ENCODE assay signal across 16 cellular contexts in genomic region chr11:66886671-66887221, GRCh38. TPM values are rescaled to one million over a fixed set of nuclear protein-coding genes. Genes with fewer than 3 reads are reported as not detected.
DNase-seq lines count a peak whose midpoint lies in the region; ATAC-seq, FAIRE-seq and TF ChIP-seq lines count a peak whose summit lies in the region.
"Had no signal": no experiment of that assay in that cellular context is flagged by ENCODE, and none has a peak within 500 bp of the region (broad histone marks: within the 10 kb centered on the region; RNA-seq: fewer than 3 reads in every experiment).

No MANE protein-coding gene starts in this region.

- H3K4me2 ChIP-seq in H9 (ENCODE audit: insufficient read depth, insufficient read length, low read length): no peak overlapping the region
- peak overlapping the region; percentile 77 for H3K4me2 ChIP-seq in astrocyte (ENCODE audit: low read length)

- H3K36me3 ChIP-seq in astrocyte (ENCODE audit: insufficient read depth, low read length) (no peaks in the 10 kb centered on the region), heart right ventricle (no peaks in the 10 kb centered on the region), gastrocnemius medialis (no peaks in the 10 kb centered on the region)

- H3K36me3 Mint-ChIP-seq in H9 (ENCODE audit: insufficient read depth in 1 of 3, low read depth in 3 of 3) (peaks cover 0 to 5% (median 0%) of the 10 kb centered on the region in 3 experiments; a peak in 1 of 7 replicates), astrocyte (ENCODE audit: low read depth, unreplicated experiment) (no peaks in the 10 kb centered on the region)
- H3K36me3 Mint-ChIP-seq: activated naive CD4-positive, alpha-beta T cell treated with anti-CD3 and anti-CD28 coated beads, Interleukin-2, amount 10 ng/mL, durations not matched to agents 7 days and 5 days; CD8-positive, alpha-beta T cell; naive B cell had no signal

- H3K27me3 Mint-ChIP-seq in H9 (ENCODE audit: low read depth) (no peaks in the 10 kb centered on the region), astrocyte (ENCODE audit: low read depth, unreplicated experiment) (peaks cover 5% of the 10 kb centered on the region)
- H3K27me3 Mint-ChIP-seq: activated naive CD4-positive, alpha-beta T cell treated with anti-CD3 and anti-CD28 coated beads, Interleukin-2, amount 10 ng/mL, durations not matched to agents 7 days and 5 days had no signal

- H3K56ac ChIP-seq in H9 (ENCODE audit: insufficient read length, low read depth, low read length): no peak overlapping the region

- H4K91ac ChIP-seq in H9 (ENCODE audit: insufficient read length, low read depth, low read length): no peak overlapping the region

- H3K27ac ChIP-seq in H9 (ENCODE audit: insufficient read length, low read depth, low read length) (no peak overlapping the region), astrocyte (ENCODE audit: low read depth, low read length) (peak overlapping the region; percentile 58), heart right ventricle (peak overlapping the region in 1 of 10 donors; percentile 16), gastrocnemius medialis (peak overlapping the region in 3 of 4 donors; percentile 5 to 51 (median 7))
- H3K27ac ChIP-seq: coronary artery had no signal

- no peak overlapping the region for H3T11ph ChIP-seq in H9 (ENCODE audit: low read length)

- H2AFZ ChIP-seq in H9 (ENCODE audit: low read length): no peak overlapping the region
- H2AFZ ChIP-seq in astrocyte (ENCODE audit: low read depth, low read length): peak overlapping the region; percentile 66

- no peak overlapping the region for H2BK120ac ChIP-seq in H9 (ENCODE audit: low read depth, low read length, poor library complexity, severe bottlenecking)

- H3K79me2 ChIP-seq in H9 (ENCODE audit: insufficient read depth, low read length): no peaks in the 10 kb centered on the region
- no peaks in the 10 kb centered on the region for H3K79me2 ChIP-seq in astrocyte (ENCODE audit: insufficient read depth, low read length)

- H4K5ac ChIP-seq in H9 (ENCODE audit: insufficient read length, low read depth, low read length): no peak overlapping the region

- H4K20me1 ChIP-seq in H9 (ENCODE audit: control insufficient read depth, insufficient read depth, insufficient read length): no peaks in the 10 kb centered on the region
- no peaks in the 10 kb centered on the region for H4K20me1 ChIP-seq in astrocyte (ENCODE audit: insufficient read depth, low read length)

- no peak for FAIRE-seq in astrocyte (lab: Jason Lieb, UNC)
- FAIRE-seq: keratinocyte had no signal

- H2BK15ac ChIP-seq in H9 (ENCODE audit: low read depth, low read length): no peak overlapping the region

- in situ Hi-C loops in gastrocnemius medialis (cut with MboI; ENCODE audit: low sequenced_read_pairs in 4 of 4): no loop called here

- no peak overlapping the region for H2AK5ac ChIP-seq in H9 (ENCODE audit: insufficient read length, low read length)

- DNase-seq in H9 (no peak), astrocyte (ENCODE audit: low read depth) (peak; percentile 78), heart right ventricle (peak; percentile 17 to 51), gastrocnemius medialis (peak; percentile 26 to 54), HT-29 (ENCODE audit: low spot score) (no peak), NCI-H82 (lab: John Stamatoyannopoulos, UW) (no peak), omental fat pad (ENCODE audit: low spot score) (no peak), T-helper 2 cell (no peak)
- DNase-seq: activated naive CD4-positive, alpha-beta T cell treated with anti-CD3 and anti-CD28 coated beads, Interleukin-2, amount 10 ng/mL, durations not matched to agents 7 days and 5 days; CD8-positive, alpha-beta T cell; naive B cell; NCI-H146; NCI-H526 had no signal

- H3K4ac ChIP-seq in H9 (ENCODE audit: low read depth, low read length): no peak overlapping the region

- peak overlapping the region in 2 of 3 experiments; percentile 11 to 49; a peak in 2 of 7 replicates for H3K27ac Mint-ChIP-seq in H9
- peak overlapping the region; percentile 34 for H3K27ac Mint-ChIP-seq in astrocyte (ENCODE audit: unreplicated experiment)
- H3K27ac Mint-ChIP-seq: activated naive CD4-positive, alpha-beta T cell treated with anti-CD3 and anti-CD28 coated beads, Interleukin-2, amount 10 ng/mL, durations not matched to agents 7 days and 5 days; CD8-positive, alpha-beta T cell; IgD-negative memory B cell had no signal

- H3K27me3 ChIP-seq in H9 (ENCODE audit: insufficient read depth, low read length) (no peaks in the 10 kb centered on the region), astrocyte (ENCODE audit: insufficient read depth, low read length) (no peaks in the 10 kb centered on the region), heart right ventricle (no peaks in the 10 kb centered on the region), gastrocnemius medialis (no peaks in the 10 kb centered on the region)

- TF ChIP-seq POLR2A in gastrocnemius medialis (IDR thresholded peaks at IDR 0.05): no peak

- no peak overlapping the region for H3K18ac ChIP-seq in H9 (ENCODE audit: insufficient read length, low read depth, low read length)

- peaks cover 41 to 58% of the 10 kb centered on the region in 2 experiments for H3K4me1 Mint-ChIP-seq in H9
- H3K4me1 Mint-ChIP-seq in astrocyte (ENCODE audit: low read depth, unreplicated experiment): peaks cover 15% of the 10 kb centered on the region
- H3K4me1 Mint-ChIP-seq: activated naive CD4-positive, alpha-beta T cell treated with anti-CD3 and anti-CD28 coated beads, Interleukin-2, amount 10 ng/mL, durations not matched to agents 7 days and 5 days had no signal

- H2BK12ac ChIP-seq in H9 (ENCODE audit: insufficient read length, low read depth, low read length): no peak overlapping the region

- no CpG with 5 or more reads among the region's 15 CpGs for WGBS in H9 (ENCODE audit: extremely low coverage, insufficient read length, low lambda C conversion rate)
- WGBS in heart right ventricle, 2 donors: 61 to 67% methylated on average over 15 of the region's 15 CpGs

- no peak overlapping the region for H3K4me3 Mint-ChIP-seq in H9
- no peak overlapping the region for H3K4me3 Mint-ChIP-seq in astrocyte (ENCODE audit: unreplicated experiment)
- H3K4me3 Mint-ChIP-seq: activated naive CD4-positive, alpha-beta T cell treated with anti-CD3 and anti-CD28 coated beads, Interleukin-2, amount 10 ng/mL, durations not matched to agents 7 days and 5 days; CD8-positive, alpha-beta T cell; IgD-negative memory B cell; naive B cell had no signal

- no peak overlapping the region for H2BK5ac ChIP-seq in H9 (ENCODE audit: insufficient read length, low read length)

- H3K9ac ChIP-seq in H9 (ENCODE audit: extremely low read depth, insufficient read length, low read length): no peak overlapping the region
- peak overlapping the region; percentile 31 for H3K9ac ChIP-seq in astrocyte (ENCODE audit: low read length)

- TF ChIP-seq CTCF in H9 (conservative IDR thresholded peaks at IDR 0.05) (no peak), astrocyte (IDR thresholded peaks at IDR 0.05; ENCODE audit: insufficient read depth, low read depth, low read length) (no peak), heart right ventricle (IDR thresholded peaks at IDR 0.05) (no peak), gastrocnemius medialis (IDR thresholded peaks at IDR 0.05 in 4 of 5, conservative IDR thresholded peaks at IDR 0.05 in 1 of 5) (no peak), omental fat pad (IDR thresholded peaks at IDR 0.05) (no peak)

- H3K9me3 Mint-ChIP-seq in H9 (no peaks in the 10 kb centered on the region), astrocyte (ENCODE audit: unreplicated experiment) (no peaks in the 10 kb centered on the region)
- H3K9me3 Mint-ChIP-seq: activated naive CD4-positive, alpha-beta T cell treated with anti-CD3 and anti-CD28 coated beads, Interleukin-2, amount 10 ng/mL, durations not matched to agents 7 days and 5 days; CD8-positive, alpha-beta T cell; IgD-negative memory B cell; naive B cell had no signal

- H3K23ac ChIP-seq in H9 (ENCODE audit: insufficient read length, low read depth, low read length): no peak overlapping the region

- H3K4me3 ChIP-seq in astrocyte (ENCODE audit: insufficient read depth, low read depth, low read length) (no peak overlapping the region), heart right ventricle (no peak overlapping the region), gastrocnemius medialis (no peak overlapping the region)
- H3K4me3 ChIP-seq: coronary artery had no signal

- H3K79me1 ChIP-seq in H9 (ENCODE audit: insufficient read depth, low read depth, low read length, poor library complexity, severe bottlenecking): no peaks in the 10 kb centered on the region

- no peaks in the 10 kb centered on the region for H3K23me2 ChIP-seq in H9 (ENCODE audit: insufficient read length, low read depth, low read length, poor library complexity, severe bottlenecking)

- no peak overlapping the region for H3K14ac ChIP-seq in H9 (ENCODE audit: insufficient read depth, low read length)

- ATAC-seq in heart right ventricle (peak; percentile 7 to 79 (median 54)), gastrocnemius medialis (peak in 1 of 2 donors; percentile 15), omental fat pad (ENCODE audit: low FRiP score) (no peak)
- ATAC-seq: CD8-positive, alpha-beta T cell had no signal

- H3K9me3 ChIP-seq in H9 (ENCODE audit: control insufficient read depth, low read depth, low read length) (no peaks in the 10 kb centered on the region), astrocyte (ENCODE audit: insufficient read depth, low read depth, low read length) (no peaks in the 10 kb centered on the region), heart right ventricle (no peaks in the 10 kb centered on the region), gastrocnemius medialis (no peaks in the 10 kb centered on the region)

- no peak overlapping the region for H2BK20ac ChIP-seq in H9 (ENCODE audit: low read depth, low read length, poor library complexity, severe bottlenecking)

- no peak overlapping the region for H4K8ac ChIP-seq in H9 (replicated peaks; ENCODE audit: insufficient read length, low read depth, low read length)

- no peaks in the 10 kb centered on the region for H3K4me1 ChIP-seq in H9 (ENCODE audit: insufficient read depth, low read length)
- H3K4me1 ChIP-seq in astrocyte (ENCODE audit: insufficient read depth, low read length): peaks cover 31% of the 10 kb centered on the region
- peaks cover 0 to 9% (median 6%) of the 10 kb centered on the region in 9 donors for H3K4me1 ChIP-seq in heart right ventricle
- H3K4me1 ChIP-seq in gastrocnemius medialis: peaks cover 9 to 59% of the 10 kb centered on the region in 2 donors

- intact Hi-C loops in heart right ventricle (cut with DNase I) (no loop called here), gastrocnemius medialis (cut with DNase I; ENCODE audit: low total_unique reads) (no loop called here)

RNA-seq across cellular contexts. Expression of gene LRFN4, which starts 29.9 kb away (rescaled TPM):
- 65.1 and 66.7 TPM in 2 replicates for total RNA-seq in H9 (2021)
- 33.7 and 35.7 TPM in 2 replicates for total RNA-seq in astrocyte
- 10 to 100 TPM in 9 of 10 donors, 1 to 10 TPM in 1; 9.1 to 20.7 (median 13.6) TPM for total RNA-seq in heart right ventricle
- polyA plus RNA-seq in heart right ventricle: 10 to 100 TPM; 13.7 to 33.1 TPM
- total RNA-seq in gastrocnemius medialis: 10 to 100 TPM in 2 of 4 donors, 1 to 10 TPM in 2; 8.6 to 12.1 (median 10.1) TPM
- 122 and 124 TPM in 2 replicates for total RNA-seq in HT-29 (2014; rRNA removed; shearing (Covaris generic))
- total RNA-seq in omental fat pad: 10 to 100 TPM; 10.2 to 16.6 (median 12.4) TPM

RNA-seq across cellular contexts. Expression of gene RCE1, which starts 43.5 kb away (rescaled TPM):
- total RNA-seq in H9 (2021): 49.0 and 52.5 TPM in 2 replicates
- total RNA-seq in astrocyte: 19.3 and 19.8 TPM in 2 replicates
- total RNA-seq in heart right ventricle: 1 to 10 TPM; 2.5 to 7.5 (median 4.9) TPM
- polyA plus RNA-seq in heart right ventricle: 1 to 10 TPM; 3.4 to 9.2 TPM
- total RNA-seq in gastrocnemius medialis: 10 to 100 TPM in 1 of 4 donors, 1 to 10 TPM in 3; 6.6 to 11.8 (median 8.3) TPM
- total RNA-seq in HT-29 (2014; rRNA removed; shearing (Covaris generic)): 122 and 138 TPM in 2 replicates
- total RNA-seq in omental fat pad: 10 to 100 TPM; 12.8 to 20.4 (median 14.5) TPM

Comparison
In these comparisons a context has a peak if more than half of its experiments do, and no peak if none do; other contexts are left out.
1. DNase-seq: peak in astrocyte (single experiment), heart right ventricle (2 of 2) and gastrocnemius medialis (2 of 2); none in H9 (single experiment), HT-29 (single experiment), NCI-H82 (single experiment), omental fat pad (single experiment) and T-helper 2 cell (0 of 5).